In the genomic region with DNA sequence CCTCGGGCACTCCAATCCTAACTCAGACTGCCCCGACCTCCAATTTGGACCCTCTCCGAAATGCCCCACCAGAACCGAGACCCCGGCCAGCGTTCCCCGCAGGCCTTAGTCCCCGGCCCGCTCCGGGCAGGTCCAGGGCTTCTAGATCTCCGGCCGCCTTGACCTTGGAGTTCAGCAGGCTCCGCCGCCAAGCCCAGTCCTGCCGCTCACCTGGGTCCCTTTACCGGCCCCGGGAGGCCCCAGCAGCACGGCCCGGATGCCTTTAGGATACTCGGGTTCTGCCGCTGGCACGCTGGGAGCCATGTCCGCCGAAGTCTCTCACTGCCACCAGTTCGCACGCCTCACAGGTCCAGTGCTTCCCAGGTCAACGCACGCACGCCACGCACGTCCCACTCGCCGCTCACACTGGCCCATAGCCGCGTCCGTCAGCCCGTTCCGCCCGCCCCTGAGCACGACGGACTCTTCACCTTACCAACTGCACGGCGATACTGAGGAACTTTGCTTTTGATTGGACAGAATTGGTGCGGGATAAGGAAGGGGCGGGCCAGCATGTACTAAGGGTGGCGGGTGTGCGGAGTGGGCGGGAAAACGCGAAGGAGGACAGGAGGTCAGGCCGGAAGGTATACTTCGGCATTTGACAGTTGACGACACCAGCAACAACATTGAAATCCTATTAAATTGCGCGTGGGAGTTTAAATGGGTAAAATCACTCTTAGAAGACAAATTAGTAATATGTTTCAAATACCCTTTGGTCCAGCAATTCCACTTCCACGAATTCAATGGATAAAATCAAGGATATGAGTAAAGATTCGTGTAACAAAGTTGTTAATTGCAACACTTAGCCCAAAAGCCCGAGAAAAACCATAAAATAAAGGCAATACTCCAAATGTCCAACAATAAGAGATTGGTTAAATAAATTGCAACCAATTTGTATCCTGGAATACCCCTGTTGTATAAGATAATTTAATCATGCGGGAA, we compare ENCODE assay signal across 8 cellular contexts.
A peak's percentile ranks its signal among the peaks of the same experiment; 100 is the strongest.
DNase-seq lines count a peak whose midpoint lies in the region; ATAC-seq and TF ChIP-seq lines count a peak whose summit lies in the region.

A gene (minus strand): TSS at position 358 of the 978 bp plus-strand sequence. CDS start 55 bp downstream, at position 303.

- no peaks in the 10 kb centered on the region for H3K27me3 Mint-ChIP-seq in central memory CD8-positive, alpha-beta T cell

- no peak for TF ChIP-seq CTCF in AG09309 (IDR thresholded peaks at IDR 0.05; ENCODE audit: control insufficient read depth, insufficient read depth, low read depth, low read length, missing control alignments)

- DNase-seq in AG09309 (ENCODE audit: low read depth) (peak; percentile 91), NCI-H446 (lab: John Stamatoyannopoulos, UW) (peak; percentile 97), iris pigment epithelial cell (ENCODE audit: low read depth) (peak; percentile 98)
- peak; percentile 77 for DNase-seq in activated CD4-positive, CD25-positive, alpha-beta regulatory T cell treated with anti-CD3 and anti-CD28 coated beads, Interleukin-2, amount 50 U/mL, for 16 hours (ENCODE audit: low read depth, low spot score)
- DNase-seq in central memory CD8-positive, alpha-beta T cell (ENCODE audit: low spot score in 2 of 2): peak; percentile 71 to 76
- peak; percentile 82 to 95 for DNase-seq in stimulated activated CD4-positive, alpha-beta T cell treated with anti-CD3 and anti-CD28 coated beads, Interleukin-12 subunit alpha, Interleukin-12 subunit beta, amount 100 ng/mL, for 24 hours (ENCODE audit: low read depth in 2 of 2)

- peaks cover 8% of the 10 kb centered on the region for H3K36me3 Mint-ChIP-seq in central memory CD8-positive, alpha-beta T cell (ENCODE audit: insufficient read depth)

- H3K9me3 Mint-ChIP-seq in central memory CD8-positive, alpha-beta T cell: no peaks in the 10 kb centered on the region

- ATAC-seq in GM19025 (IDR thresholded peaks at IDR 0.05; ENCODE audit: low read depth, unreplicated experiment): peak; percentile 98
- ATAC-seq in HG03342 (IDR thresholded peaks at IDR 0.05; ENCODE audit: unreplicated experiment): peak; percentile 99
- ATAC-seq in central memory CD8-positive, alpha-beta T cell (replicated peaks; ENCODE audit: extremely low read depth, poor library complexity, severe bottlenecking): peak; percentile 100

- peak within 1 kb of the TSS; percentile 89 for H3K4me3 Mint-ChIP-seq in central memory CD8-positive, alpha-beta T cell

- H3K4me3 ChIP-seq in AG09309 (ENCODE audit: control insufficient read depth, low read depth, low read length): peak within 1 kb of the TSS; percentile 99

- H3K27ac Mint-ChIP-seq in central memory CD8-positive, alpha-beta T cell (ENCODE audit: low read depth): peak within 1 kb of the TSS; percentile 70

- H3K4me1 Mint-ChIP-seq in central memory CD8-positive, alpha-beta T cell: peaks cover 42% of the 10 kb centered on the region

Comparison
In these comparisons a context has a peak if more than half of its experiments do, and no peak if none do; other contexts are left out.
1. Peak in every context shown above with its lines: DNase-seq, ATAC-seq and H3K4me3 ChIP-seq.